In the genomic region with DNA sequence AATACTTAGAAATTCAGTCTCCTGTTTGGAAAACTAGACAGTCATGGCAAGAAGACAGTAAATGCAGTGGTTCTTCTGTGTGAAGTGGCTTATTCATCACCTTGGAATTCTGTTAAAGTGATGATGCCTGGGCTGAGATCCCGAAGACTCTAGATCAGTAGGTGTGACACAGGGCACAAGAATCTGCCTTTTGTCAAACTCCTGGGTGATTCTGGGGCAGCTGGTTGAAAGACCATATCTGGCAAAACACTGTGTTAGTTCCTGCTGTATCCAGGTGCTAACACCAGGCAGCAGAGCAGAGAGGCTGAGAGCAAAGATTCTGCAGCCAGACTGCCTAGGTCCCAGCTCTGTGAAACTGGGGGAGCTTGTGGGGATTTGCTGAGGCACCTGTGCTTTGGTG, we compare ENCODE assay signal across 13 cellular contexts. TPM values are rescaled to one million over a fixed set of nuclear protein-coding genes. Genes with fewer than 3 reads are reported as not detected.
A peak's percentile ranks its signal among the peaks of the same experiment; 100 is the strongest.
DNase-seq lines count a peak whose midpoint lies in the region; ATAC-seq and TF ChIP-seq lines count a peak whose summit lies in the region.
"Had no signal": no experiment of that assay in that cellular context is flagged by ENCODE, and none has a peak within 500 bp of the region (broad histone marks: within the 10 kb centered on the region; RNA-seq: fewer than 3 reads in every experiment).

No MANE protein-coding gene starts in this region.

- no peaks in the 10 kb centered on the region for H3K4me1 Mint-ChIP-seq in activated CD8-positive, alpha-beta T cell treated with anti-CD3 and anti-CD28 coated beads, Interleukin-2, amount 10 ng/mL, durations not matched to agents 7 days and 5 days (ENCODE audit: low read depth)

- peaks cover 2% of the 10 kb centered on the region for H3K27me3 Mint-ChIP-seq in activated CD8-positive, alpha-beta T cell treated with anti-CD3 and anti-CD28 coated beads, Interleukin-2, amount 10 ng/mL, durations not matched to agents 7 days and 5 days (ENCODE audit: low read depth)

- H3K27ac ChIP-seq in cardiac muscle cell (peak overlapping the region; percentile 39), esophagus squamous epithelium (no peak overlapping the region)
- H3K27ac ChIP-seq: Peyer's patch, right lobe of liver had no signal

- CTCF ChIA-PET in activated CD8-positive, alpha-beta T cell treated with anti-CD3 and anti-CD28 coated beads, Interleukin-2, amount 10 ng/mL, durations not matched to agents 7 days and 5 days (lab: Charles Lee): no interaction called here

- DNase-seq in cardiac muscle cell (ENCODE audit: low read depth in 1 of 2, low spot score in 1 of 2): peak; percentile 31 to 59
- DNase-seq in Right ventricle myocardium superior: no peak
- DNase-seq in SW 1271 (lab: John Stamatoyannopoulos, UW): peak; percentile 61 to 83
- peak; percentile 84 to 91 for DNase-seq in foreskin fibroblast
- DNase-seq in activated CD8-positive, alpha-beta T cell treated with anti-CD3 and anti-CD28 coated beads, Interleukin-2, amount 10 ng/mL, durations not matched to agents 7 days and 5 days: no peak
- DNase-seq in MV-4-11 (lab: John Stamatoyannopoulos, UW): no peak
- no peak for DNase-seq in CD1c-positive myeloid dendritic cell (ENCODE audit: extremely low spot score)
- no peak for DNase-seq in esophagus squamous epithelium (lab: John Stamatoyannopoulos, UW)
- DNase-seq: left ventricle myocardium superior, NCI-H1092, Peyer's patch, right lobe of liver had no signal

- no peak overlapping the region for H3K4me3 ChIP-seq in cardiac muscle cell
- no peak overlapping the region for H3K4me3 ChIP-seq in foreskin fibroblast (ENCODE audit: low read depth in 1 of 2, low read length in 2 of 2)
- no peak overlapping the region for H3K4me3 ChIP-seq in esophagus squamous epithelium
- H3K4me3 ChIP-seq: Peyer's patch, right lobe of liver had no signal

- no peak for TF ChIP-seq POLR2A in esophagus squamous epithelium (IDR thresholded peaks at IDR 0.05)

- POLR2A ChIA-PET in activated CD8-positive, alpha-beta T cell treated with anti-CD3 and anti-CD28 coated beads, Interleukin-2, amount 10 ng/mL, durations not matched to agents 7 days and 5 days (lab: Charles Lee): no interaction called here

- H3K27ac Mint-ChIP-seq in activated CD8-positive, alpha-beta T cell treated with anti-CD3 and anti-CD28 coated beads, Interleukin-2, amount 10 ng/mL, durations not matched to agents 7 days and 5 days: no peak overlapping the region

- H3K9me3 ChIP-seq in cardiac muscle cell (ENCODE audit: low read depth): no peaks in the 10 kb centered on the region
- no peaks in the 10 kb centered on the region for H3K9me3 ChIP-seq in esophagus squamous epithelium
- H3K9me3 ChIP-seq: Peyer's patch, right lobe of liver had no signal

- H3K4me3 Mint-ChIP-seq in activated CD8-positive, alpha-beta T cell treated with anti-CD3 and anti-CD28 coated beads, Interleukin-2, amount 10 ng/mL, durations not matched to agents 7 days and 5 days: no peak overlapping the region

- H3K9me3 Mint-ChIP-seq in activated CD8-positive, alpha-beta T cell treated with anti-CD3 and anti-CD28 coated beads, Interleukin-2, amount 10 ng/mL, durations not matched to agents 7 days and 5 days (ENCODE audit: insufficient read depth): no peaks in the 10 kb centered on the region

- H3K27me3 ChIP-seq in cardiac muscle cell (no peaks in the 10 kb centered on the region), esophagus squamous epithelium (no peaks in the 10 kb centered on the region)
- H3K27me3 ChIP-seq: Peyer's patch, right lobe of liver had no signal

- no peak for ATAC-seq in Right ventricle myocardium superior (ENCODE audit: poor library complexity)
- no peak for ATAC-seq in activated CD8-positive, alpha-beta T cell treated with anti-CD3 and anti-CD28 coated beads, Interleukin-2, amount 10 ng/mL, durations not matched to agents 7 days and 5 days
- ATAC-seq: activated CD4-positive, CD25-positive, alpha-beta regulatory T cell treated with anti-CD3 and anti-CD28 coated beads, Interleukin-2, amount 50 U/mL, for 24 hours; left ventricle myocardium superior had no signal

- no peaks in the 10 kb centered on the region for H3K36me3 Mint-ChIP-seq in activated CD8-positive, alpha-beta T cell treated with anti-CD3 and anti-CD28 coated beads, Interleukin-2, amount 10 ng/mL, durations not matched to agents 7 days and 5 days (ENCODE audit: low read depth)

- H3K4me1 ChIP-seq in cardiac muscle cell (ENCODE audit: low read depth) (peaks cover 22% of the 10 kb centered on the region), esophagus squamous epithelium (peaks cover 0 to 9% (median 3%) of the 10 kb centered on the region in 3 donors)

- TF ChIP-seq CTCF in cardiac muscle cell (IDR thresholded peaks at IDR 0.05; ENCODE audit: low read depth, low read length) (no peak), foreskin fibroblast (IDR thresholded peaks at IDR 0.05; ENCODE audit: low read depth, low read length) (no peak), esophagus squamous epithelium (IDR thresholded peaks at IDR 0.05) (no peak)

- WGBS in esophagus squamous epithelium, 2 donors: 21 to 67% methylated on average over 1 of the region's 1 CpG

- H3K36me3 ChIP-seq in cardiac muscle cell (no peaks in the 10 kb centered on the region), esophagus squamous epithelium (no peaks in the 10 kb centered on the region)
- H3K36me3 ChIP-seq: Peyer's patch, right lobe of liver had no signal

- intact Hi-C loops in Right ventricle myocardium superior (cut with DNase I) (loop anchor here (5.0 kb wide), 1 partner anchor 228 kb away; no protein-coding TSS in a partner anchor), esophagus squamous epithelium (cut with DNase I) (no loop called here)

RNA-seq across cellular contexts. Expression of a gene that starts 26.5 kb away (rescaled TPM):
- total RNA-seq in cardiac muscle cell: 0.03 and 0.11 TPM in 2 replicates
- 0.07 and 0.22 TPM in 2 replicates for polyA plus RNA-seq in cardiac muscle cell
- total RNA-seq in Right ventricle myocardium superior: 27.0 TPM
- not detected for total RNA-seq in activated CD8-positive, alpha-beta T cell treated with anti-CD3 and anti-CD28 coated beads, Interleukin-2, amount 10 ng/mL, durations not matched to agents 7 days and 5 days
- 10 to 100 TPM in 2 of 4 donors, 1 to 10 TPM in 1, under 1 TPM in 1; 0.42 to 43.1 (median 15.1) TPM for total RNA-seq in esophagus squamous epithelium

Comparison
In these comparisons a context has a peak if more than half of its experiments do, and no peak if none do; other contexts are left out.
1. DNase-seq: peak in cardiac muscle cell (2 of 2), SW 1271 (2 of 2) and foreskin fibroblast (2 of 2); none in Right ventricle myocardium superior (single experiment), activated CD8-positive, alpha-beta T cell treated with anti-CD3 and anti-CD28 coated beads, Interleukin-2, amount 10 ng/mL, durations not matched to agents 7 days and 5 days (single experiment), MV-4-11 (single experiment), CD1c-positive myeloid dendritic cell (single experiment) and esophagus squamous epithelium (single experiment).